ENCODE assay signal across 33 cellular contexts in genomic region chr4:153765836-153766235, GRCh38. TPM values are rescaled to one million over a fixed set of nuclear protein-coding genes. Genes with fewer than 3 reads are reported as not detected.
"Had no signal": no experiment of that assay in that cellular context is flagged by ENCODE, and none has a peak within 500 bp of the region (broad histone marks: within the 10 kb centered on the region; RNA-seq: fewer than 3 reads in every experiment).

No MANE protein-coding gene starts in this region.

- H3K4me3 ChIP-seq: ascending aorta, cardiac muscle cell, colonic mucosa, gastrocnemius medialis, hepatocyte, left ventricle myocardium inferior, mucosa of descending colon, ovary, right lobe of liver, skin epidermis, thoracic aorta had no signal

- H3K27ac ChIP-seq: ascending aorta, cardiac muscle cell, colonic mucosa, gastrocnemius medialis, left ventricle myocardium inferior, ovary, right lobe of liver, skin epidermis, thoracic aorta, WERI-Rb-1 had no signal

- DNase-seq: activated CD4-positive, alpha-beta memory T cell treated with anti-CD3 and anti-CD28 coated beads for 36 hours; activated CD8-positive, alpha-beta memory T cell treated with anti-CD3 and anti-CD28 coated beads, Interleukin-2, amount 50 U/mL, for 4 hours; activated gamma-delta T cell; activated naive CD4-positive, alpha-beta T cell treated with anti-CD3 and anti-CD28 coated beads, Interleukin-2, amount 10 ng/mL, durations not matched to agents 7 days and 5 days; activated naive CD8-positive, alpha-beta T cell treated with anti-CD3 and anti-CD28 coated beads, Interleukin-2, amount 10 ng/mL, durations not matched to agents 7 days and 5 days; activated T-cell treated with anti-CD3 and anti-CD28 coated beads, Interleukin-2, amount 50 U/mL, for 1 hour; cerebellar nuclear complex; colonic mucosa; effector CD8-positive, alpha-beta T cell; gastrocnemius medialis; islet precursor cell; left ventricle myocardium inferior; mucosa of descending colon; ovary; right lobe of liver; stimulated activated CD4-positive, alpha-beta T cell treated with anti-CD3 and anti-CD28 coated beads, Interleukin-12 subunit alpha, Interleukin-12 subunit beta, amount 100 ng/mL, for 4 hours; stimulated activated CD4-positive, alpha-beta T cell treated with anti-CD3 and anti-CD28 coated beads, Interleukin-4, amount 100 ng/mL, for 1 hour; stimulated activated naive CD8-positive, alpha-beta T cell treated with anti-CD3 and anti-CD28 coated beads, Interleukin-15, Interleukin-2, amounts not matched to agents 100 U/mL and 50 U/mL, for 24 hours; trophoblast cell; WERI-Rb-1 had no signal

- H3K4me1 ChIP-seq: ascending aorta, colonic mucosa, gastrocnemius medialis, left ventricle myocardium inferior, right lobe of liver had no signal

- H3K4me2 ChIP-seq: hepatocyte had no signal

- H2AFZ ChIP-seq: hepatocyte had no signal

- H3K9me3 ChIP-seq: ascending aorta, colonic mucosa, gastrocnemius medialis, mucosa of descending colon, ovary, right lobe of liver, thoracic aorta had no signal

- H3K27me3 ChIP-seq: ascending aorta, colonic mucosa, ovary, right lobe of liver had no signal

- H3K36me3 ChIP-seq: ascending aorta, cardiac muscle cell, colonic mucosa, gastrocnemius medialis, left ventricle myocardium inferior, ovary, right lobe of liver, thoracic aorta, WERI-Rb-1 had no signal

RNA-seq across cellular contexts. Expression of gene RNF175, which starts 6.0 kb away (rescaled TPM):
- total RNA-seq: activated CD4-positive, alpha-beta memory T cell treated with anti-CD3 and anti-CD28 coated beads for 36 hours; activated CD4-positive, alpha-beta T cell treated with anti-CD3 and anti-CD28 coated beads, Interleukin-2, amount 10 ng/mL, durations not matched to agents 24 days and 14 days; activated CD8-positive, alpha-beta memory T cell treated with anti-CD3 and anti-CD28 coated beads for 36 hours; activated naive CD8-positive, alpha-beta T cell treated with anti-CD3 and anti-CD28 coated beads, Interleukin-2, amount 10 ng/mL, durations not matched to agents 7 days and 5 days; activated T-helper 1 cell treated with anti-CD3 and anti-CD28 coated beads, Interleukin-12 subunit alpha, Interleukin-12 subunit beta, Interleukin-2, Interleukin-4 antibody, amounts not matched to agents 30 ng/mL and 10 ng/mL and 1 ng/mL, durations not matched to agents 14 hours and 24 hours and 36 hours; ascending aorta; dermis microvascular lymphatic vessel endothelial cell; myocyte; natural killer cell treated with Interleukin-12 subunit alpha and Interleukin-12 subunit beta and Interleukin-15 and Interleukin-18, amount 100 ng/mL, for 72 hours; ovary; thoracic aorta had no signal

RNA-seq across cellular contexts. Expression of gene SFRP2, which starts 23.0 kb away (rescaled TPM):
- total RNA-seq: activated CD4-positive, alpha-beta memory T cell treated with anti-CD3 and anti-CD28 coated beads for 36 hours; activated CD4-positive, alpha-beta T cell treated with anti-CD3 and anti-CD28 coated beads, Interleukin-2, amount 10 ng/mL, durations not matched to agents 24 days and 14 days; activated naive CD8-positive, alpha-beta T cell treated with anti-CD3 and anti-CD28 coated beads, Interleukin-2, amount 10 ng/mL, durations not matched to agents 7 days and 5 days; activated T-helper 1 cell treated with anti-CD3 and anti-CD28 coated beads, Interleukin-12 subunit alpha, Interleukin-12 subunit beta, Interleukin-2, Interleukin-4 antibody, amounts not matched to agents 30 ng/mL and 10 ng/mL and 1 ng/mL, durations not matched to agents 14 hours and 24 hours and 36 hours; dermis microvascular lymphatic vessel endothelial cell; epithelial cell of proximal tubule; lung microvascular endothelial cell; myocyte; natural killer cell treated with Interleukin-12 subunit alpha and Interleukin-12 subunit beta and Interleukin-15 and Interleukin-18, amount 100 ng/mL, for 72 hours; right lobe of liver had no signal
